8 cellular contexts compared by ENCODE assay signal in the genomic region with DNA sequence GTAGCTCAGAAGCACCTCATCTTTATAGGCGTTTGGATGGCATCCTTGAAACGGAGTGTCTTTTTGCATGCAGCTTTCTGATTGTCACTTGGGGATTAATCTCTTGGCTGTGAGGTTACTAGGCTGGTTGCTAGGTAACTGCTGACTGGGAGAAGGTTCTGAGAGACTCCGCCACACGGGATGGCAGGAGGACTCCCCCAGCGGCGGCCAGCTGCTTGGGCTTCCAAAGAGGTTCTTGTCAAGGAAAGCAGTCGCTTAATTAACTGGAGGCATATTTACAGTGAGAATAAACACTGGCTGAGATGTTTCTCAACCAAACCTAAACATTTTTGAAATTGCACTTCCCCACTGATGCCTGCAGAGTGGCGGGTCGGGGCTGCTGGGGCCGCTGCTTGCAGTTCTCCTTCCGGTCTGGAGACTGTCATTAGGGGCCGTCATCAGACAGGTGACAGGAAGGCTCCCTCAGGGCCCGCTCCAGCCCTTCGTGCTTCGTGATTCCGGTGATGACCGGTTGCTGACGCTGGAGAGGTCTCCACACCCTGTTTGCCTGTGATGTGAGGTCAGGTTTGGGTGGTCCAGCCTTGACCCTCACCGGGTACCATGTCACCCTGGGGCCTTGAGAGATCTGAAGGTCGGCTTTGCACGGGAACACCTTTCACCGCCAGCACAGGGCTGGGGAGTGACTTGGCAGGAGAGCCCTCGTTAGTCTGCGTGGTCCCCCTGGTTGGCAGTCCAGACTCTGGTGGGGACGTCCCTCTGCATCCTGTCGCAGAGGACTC. TPM values are rescaled to one million over a fixed set of nuclear protein-coding genes. Genes with fewer than 3 reads are reported as not detected.
DNase-seq lines count a peak whose midpoint lies in the region; ATAC-seq and TF ChIP-seq lines count a peak whose summit lies in the region.

No MANE protein-coding gene starts in this region.

- CTCF ChIA-PET in PC-3 (lab: Charles Lee) = no interaction called here

- H3K4me2 ChIP-seq in PC-3 (ENCODE audit: low read length) = no peak overlapping the region

- peaks cover 15% of the 10 kb centered on the region for H3K36me3 Mint-ChIP-seq in activated naive CD8-positive, alpha-beta T cell
- peaks cover 7% of the 10 kb centered on the region for H3K36me3 Mint-ChIP-seq in activated naive CD8-positive, alpha-beta T cell treated with anti-CD3 and anti-CD28 coated beads, Interleukin-2, amount 50 U/mL, for 24 hours (ENCODE audit: low read depth)
- peaks cover 5% of the 10 kb centered on the region for H3K36me3 Mint-ChIP-seq in effector memory CD8-positive, alpha-beta T cell (ENCODE audit: insufficient read depth)
- no peaks in the 10 kb centered on the region for H3K36me3 Mint-ChIP-seq in stimulated activated naive B cell treated with anti-CD40 and anti-IgM and Interleukin-4, amounts not matched to agents 10 μg/mL and 1 μg/mL and 100 μg/mL, for 72 hours

- H2AFZ ChIP-seq in PC-3 (ENCODE audit: low read length) = no peak overlapping the region

- DNase-seq in activated naive CD8-positive, alpha-beta T cell treated with anti-CD3 and anti-CD28 coated beads, Interleukin-2, amount 50 U/mL, for 24 hours = no peak
- DNase-seq in NCI-H1105 (lab: John Stamatoyannopoulos, UW) (peak; percentile 59), PC-3 (no peak), AML-193 (lab: John Stamatoyannopoulos, UW) (no peak)
- no peak for DNase-seq in effector memory CD8-positive, alpha-beta T cell
- no peak for DNase-seq in stimulated activated naive B cell treated with anti-CD40 and anti-IgM and Interleukin-4, amounts not matched to agents 10 μg/mL and 1 μg/mL and 100 μg/mL, for 72 hours

- H3K4me1 Mint-ChIP-seq in activated naive CD8-positive, alpha-beta T cell (ENCODE audit: low read depth) = peaks cover 12% of the 10 kb centered on the region
- H3K4me1 Mint-ChIP-seq in activated naive CD8-positive, alpha-beta T cell treated with anti-CD3 and anti-CD28 coated beads, Interleukin-2, amount 50 U/mL, for 24 hours = peaks cover 6% of the 10 kb centered on the region
- peaks cover 5 to 10% of the 10 kb centered on the region in 2 donors for H3K4me1 Mint-ChIP-seq in effector memory CD8-positive, alpha-beta T cell (ENCODE audit: low read depth in 2 of 2)
- peaks cover 5 to 9% of the 10 kb centered on the region in 2 donors for H3K4me1 Mint-ChIP-seq in stimulated activated naive B cell treated with anti-CD40 and anti-IgM and Interleukin-4, amounts not matched to agents 10 μg/mL and 1 μg/mL and 100 μg/mL, for 72 hours

- no peak overlapping the region for H3K4me3 ChIP-seq in PC-3 (ENCODE audit: low read length)

- H4K20me1 ChIP-seq in PC-3 (ENCODE audit: low read length) = no peaks in the 10 kb centered on the region

- no peak overlapping the region for H3K4me3 Mint-ChIP-seq in activated naive CD8-positive, alpha-beta T cell
- H3K4me3 Mint-ChIP-seq in activated naive CD8-positive, alpha-beta T cell treated with anti-CD3 and anti-CD28 coated beads, Interleukin-2, amount 50 U/mL, for 24 hours = no peak overlapping the region
- H3K4me3 Mint-ChIP-seq in effector memory CD8-positive, alpha-beta T cell = no peak overlapping the region
- H3K4me3 Mint-ChIP-seq in stimulated activated naive B cell treated with anti-CD40 and anti-IgM and Interleukin-4, amounts not matched to agents 10 μg/mL and 1 μg/mL and 100 μg/mL, for 72 hours = peak overlapping the region; percentile 50 to 59

- no peaks in the 10 kb centered on the region for H3F3A ChIP-seq in PC-3 (ENCODE audit: low read length, unreplicated experiment)

- H3K27ac ChIP-seq in PC-3 (ENCODE audit: low read length) = no peak overlapping the region

- H3K9me2 ChIP-seq in PC-3 (replicated peaks; ENCODE audit: low read length) = no peaks in the 10 kb centered on the region

- H3K9me3 ChIP-seq in PC-3 (ENCODE audit: low read length) = no peaks in the 10 kb centered on the region

- POLR2A ChIA-PET in PC-3 (lab: Charles Lee; ENCODE audit: unreplicated experiment) = no interaction called here

- no peaks in the 10 kb centered on the region for H3K79me2 ChIP-seq in PC-3 (ENCODE audit: low read length)

- H3K27me3 ChIP-seq in PC-3 (ENCODE audit: low read length) = peaks cover 13% of the 10 kb centered on the region

- H3K4me1 ChIP-seq in PC-3 (ENCODE audit: insufficient read depth, low read length) = no peaks in the 10 kb centered on the region; the same call in 1 of the 2 replicates

- H3K9ac ChIP-seq in PC-3 (ENCODE audit: low read length) = no peak overlapping the region

- peak overlapping the region; percentile 61 for H3K27ac Mint-ChIP-seq in activated naive CD8-positive, alpha-beta T cell
- H3K27ac Mint-ChIP-seq in activated naive CD8-positive, alpha-beta T cell treated with anti-CD3 and anti-CD28 coated beads, Interleukin-2, amount 50 U/mL, for 24 hours = no peak overlapping the region
- H3K27ac Mint-ChIP-seq in effector memory CD8-positive, alpha-beta T cell = no peak overlapping the region
- H3K27ac Mint-ChIP-seq in stimulated activated naive B cell treated with anti-CD40 and anti-IgM and Interleukin-4, amounts not matched to agents 10 μg/mL and 1 μg/mL and 100 μg/mL, for 72 hours = no peak overlapping the region

- ATAC-seq in activated naive CD8-positive, alpha-beta T cell treated with anti-CD3 and anti-CD28 coated beads, Interleukin-2, amount 50 U/mL, for 24 hours = no peak
- peak; percentile 22 for ATAC-seq in effector memory CD8-positive, alpha-beta T cell (replicated peaks)
- ATAC-seq in stimulated activated naive B cell treated with anti-CD40 and anti-IgM and Interleukin-4, amounts not matched to agents 10 μg/mL and 1 μg/mL and 100 μg/mL, for 72 hours (replicated peaks) = peak; percentile 90 to 94
- no peak for ATAC-seq in PC-3
- no peak for ATAC-seq in HG03097 (IDR thresholded peaks at IDR 0.05; ENCODE audit: low FRiP score, unreplicated experiment)

- H3K27me3 Mint-ChIP-seq in activated naive CD8-positive, alpha-beta T cell = no peaks in the 10 kb centered on the region
- H3K27me3 Mint-ChIP-seq in activated naive CD8-positive, alpha-beta T cell treated with anti-CD3 and anti-CD28 coated beads, Interleukin-2, amount 50 U/mL, for 24 hours = peaks cover 2% of the 10 kb centered on the region
- peaks cover 6 to 9% of the 10 kb centered on the region in 2 donors for H3K27me3 Mint-ChIP-seq in effector memory CD8-positive, alpha-beta T cell
- H3K27me3 Mint-ChIP-seq in stimulated activated naive B cell treated with anti-CD40 and anti-IgM and Interleukin-4, amounts not matched to agents 10 μg/mL and 1 μg/mL and 100 μg/mL, for 72 hours = peaks cover 44 to 54% of the 10 kb centered on the region in 2 donors

- no TSS peak for BruUV-seq in PC-3 (replicated peaks; lab: Mats Ljungman, UMichigan)

- no peaks in the 10 kb centered on the region for H3K9me3 Mint-ChIP-seq in activated naive CD8-positive, alpha-beta T cell (ENCODE audit: low read depth)
- peaks cover 3% of the 10 kb centered on the region for H3K9me3 Mint-ChIP-seq in activated naive CD8-positive, alpha-beta T cell treated with anti-CD3 and anti-CD28 coated beads, Interleukin-2, amount 50 U/mL, for 24 hours
- H3K9me3 Mint-ChIP-seq in effector memory CD8-positive, alpha-beta T cell = no peaks in the 10 kb centered on the region
- H3K9me3 Mint-ChIP-seq in stimulated activated naive B cell treated with anti-CD40 and anti-IgM and Interleukin-4, amounts not matched to agents 10 μg/mL and 1 μg/mL and 100 μg/mL, for 72 hours = peaks cover 0 to 7% of the 10 kb centered on the region in 2 donors

- H3K36me3 ChIP-seq in PC-3 (ENCODE audit: low read depth, low read length) = no peaks in the 10 kb centered on the region

- TF ChIP-seq CTCF in PC-3 (conservative IDR thresholded peaks at IDR 0.05; ENCODE audit: low read depth, low read length) = no peak

- intact Hi-C loops in PC-3 (cut with micrococcal nuclease) = no loop called here

RNA-seq across cellular contexts. Expression of gene NSG1, which starts 9.1 kb away (rescaled TPM):
- total RNA-seq in PC-3 (2014; rRNA removed) = not detected in 2 replicates

Comparison
In these comparisons a context has a peak if more than half of its experiments do, and no peak if none do; other contexts are left out.
1. H3K4me3 Mint-ChIP-seq: peak in stimulated activated naive B cell treated with anti-CD40 and anti-IgM and Interleukin-4, amounts not matched to agents 10 μg/mL and 1 μg/mL and 100 μg/mL, for 72 hours (2 of 2); none in activated naive CD8-positive, alpha-beta T cell (single experiment), activated naive CD8-positive, alpha-beta T cell treated with anti-CD3 and anti-CD28 coated beads, Interleukin-2, amount 50 U/mL, for 24 hours (single experiment) and effector memory CD8-positive, alpha-beta T cell (0 of 2).
2. ATAC-seq: peak in effector memory CD8-positive, alpha-beta T cell (single experiment) and stimulated activated naive B cell treated with anti-CD40 and anti-IgM and Interleukin-4, amounts not matched to agents 10 μg/mL and 1 μg/mL and 100 μg/mL, for 72 hours (2 of 2); none in activated naive CD8-positive, alpha-beta T cell treated with anti-CD3 and anti-CD28 coated beads, Interleukin-2, amount 50 U/mL, for 24 hours (single experiment), PC-3 (single experiment) and HG03097 (single experiment).